Comparison of ENCODE assay signal across 19 cellular contexts in the genomic region with DNA sequence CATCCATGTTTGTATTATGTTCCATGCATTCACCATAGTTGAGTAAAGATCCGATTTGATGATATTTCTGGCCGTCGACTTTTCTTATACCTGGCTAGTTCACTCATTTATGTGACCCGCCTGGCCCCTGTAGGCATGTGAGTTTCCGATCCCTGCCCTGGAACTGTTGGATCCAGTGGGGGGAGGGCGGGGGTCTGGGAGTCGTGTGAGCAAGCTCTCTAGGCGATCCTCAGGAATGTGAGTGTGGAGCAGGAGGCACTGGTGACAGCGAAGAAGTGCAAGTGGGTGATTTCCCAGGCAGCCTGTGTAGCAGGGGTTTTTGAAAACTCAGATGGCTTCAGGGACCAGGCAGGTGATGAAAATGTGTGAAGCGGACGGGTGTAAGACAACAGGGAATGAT. TPM values are rescaled to one million over a fixed set of nuclear protein-coding genes. Genes with fewer than 3 reads are reported as not detected.
DNase-seq lines count a peak whose midpoint lies in the region; ATAC-seq and TF ChIP-seq lines count a peak whose summit lies in the region.
"Had no signal": no experiment of that assay in that cellular context is flagged by ENCODE, and none has a peak within 500 bp of the region (broad histone marks: within the 10 kb centered on the region; RNA-seq: fewer than 3 reads in every experiment).

No MANE protein-coding gene starts in this region.

- intact Hi-C loops in cardiac septum (cut with DNase I) (no loop called here), body of pancreas (cut with DNase I) (no loop called here)

- H3K9me3 ChIP-seq in cardiac muscle cell (ENCODE audit: low read depth) (no peaks in the 10 kb centered on the region), mesodermal cell (ENCODE audit: control insufficient read depth, low read length) (no peaks in the 10 kb centered on the region), osteoblast (ENCODE audit: low read depth, low read length) (no peaks in the 10 kb centered on the region), body of pancreas (no peaks in the 10 kb centered on the region)

- no peaks in the 10 kb centered on the region for H4K20me1 ChIP-seq in osteoblast (ENCODE audit: insufficient read depth, low read length)

- H3K27me3 ChIP-seq in cardiac muscle cell: no peaks in the 10 kb centered on the region
- H3K27me3 ChIP-seq in osteoblast (ENCODE audit: insufficient read depth, low read length): no peaks in the 10 kb centered on the region
- H3K27me3 ChIP-seq in body of pancreas: no peaks in the 10 kb centered on the region

- peaks cover 6% of the 10 kb centered on the region for H3K36me3 ChIP-seq in cardiac muscle cell
- H3K36me3 ChIP-seq in mesodermal cell (ENCODE audit: control insufficient read depth, insufficient read depth, low read length): peaks cover 78% of the 10 kb centered on the region
- H3K36me3 ChIP-seq in osteoblast (ENCODE audit: insufficient read depth, low read length): peaks cover 42% of the 10 kb centered on the region
- peaks cover 0 to 2% of the 10 kb centered on the region in 2 donors for H3K36me3 ChIP-seq in body of pancreas (replicated peaks in 1 of 2; ENCODE audit: insufficient read depth in 1 of 2, low read depth in 2 of 2)

- H3K27ac ChIP-seq in cardiac muscle cell (peak overlapping the region; percentile 93), mesodermal cell (ENCODE audit: low read depth, low read length, severe bottlenecking) (peak overlapping the region; percentile 11), osteoblast (ENCODE audit: low read depth, low read length) (no peak overlapping the region), body of pancreas (no peak overlapping the region)
- H3K27ac ChIP-seq: GM23248 had no signal

- WGBS in mesodermal cell (ENCODE audit: insufficient coverage in 2 of 2), 2 experiments: 93 to 94% methylated on average over 8 of the region's 11 CpGs
- 87 to 95% methylated on average over 11 of the region's 11 CpGs for WGBS in body of pancreas, 2 donors

- TF ChIP-seq CTCF in cardiac muscle cell (IDR thresholded peaks at IDR 0.05; ENCODE audit: low read depth, low read length) (no peak), osteoblast (IDR thresholded peaks at IDR 0.05; ENCODE audit: extremely low read depth, low read depth, low read length) (no peak), body of pancreas (IDR thresholded peaks at IDR 0.05) (no peak)

- H3K79me2 ChIP-seq in osteoblast (ENCODE audit: insufficient read depth, low read length): no peaks in the 10 kb centered on the region

- H3K4me2 ChIP-seq in osteoblast (ENCODE audit: insufficient read depth, low read length): no peak overlapping the region

- no peak for TF ChIP-seq POLR2A in body of pancreas (IDR thresholded peaks at IDR 0.05)

- H3K4me3 ChIP-seq in cardiac muscle cell (no peak overlapping the region), mesodermal cell (ENCODE audit: extremely low read depth, insufficient read depth, low read length, poor library complexity, severe bottlenecking) (no peak overlapping the region), osteoblast (ENCODE audit: insufficient read depth, low read length) (no peak overlapping the region), body of pancreas (no peak overlapping the region)
- H3K4me3 ChIP-seq: GM12878, GM23248, K562 had no signal

- peak in 1 of 2 donors; percentile 71 for DNase-seq in cardiac muscle cell (ENCODE audit: low read depth in 1 of 2, low spot score in 1 of 2)
- DNase-seq in cardiac septum (ENCODE audit: low spot score): no peak
- peak; percentile 30 for DNase-seq in osteoblast (ENCODE audit: insufficient read length, low spot score, missing footprints)
- no peak for DNase-seq in body of pancreas
- DNase-seq in NCI-H2029 (lab: John Stamatoyannopoulos, UW): no peak
- DNase-seq in NCI-H82 treated with DMSO at 0.1 percent for 48 hours (lab: John Stamatoyannopoulos, UW; ENCODE audit: unreplicated experiment): no peak
- DNase-seq in SK-N-DZ (ENCODE audit: low spot score): no peak
- DNase-seq: 8988T; CD4-positive, alpha-beta T cell; GF-D8; GM23248; NCI-H1105; NCI-H510A; NCI-H774; OCI-M1; Right ventricle myocardium superior had no signal

- H3K4me1 ChIP-seq in cardiac muscle cell (ENCODE audit: low read depth): peaks cover 18% of the 10 kb centered on the region
- H3K4me1 ChIP-seq in mesodermal cell (ENCODE audit: control insufficient read depth, insufficient read depth, low read length, poor library complexity, severe bottlenecking): peaks cover 5% of the 10 kb centered on the region
- no peaks in the 10 kb centered on the region for H3K4me1 ChIP-seq in osteoblast (ENCODE audit: insufficient read depth, low read length)
- no peaks in the 10 kb centered on the region for H3K4me1 ChIP-seq in body of pancreas

- no peak overlapping the region for H2AFZ ChIP-seq in osteoblast (ENCODE audit: low read length)
- H2AFZ ChIP-seq: GM23248 had no signal

- no peak for ATAC-seq in body of pancreas
- ATAC-seq: GM12878, K562 had no signal

RNA-seq across cellular contexts. Expression of gene PTOV1, which starts 10.6 kb away (rescaled TPM):
- total RNA-seq in cardiac muscle cell (290 and 380 TPM in 2 replicates), cardiac septum (95.8 TPM), osteoblast (39.4 and 43.3 TPM in 2 replicates), body of pancreas (10 to 100 TPM; 69.0 to 70.2 TPM)
- polyA plus RNA-seq in cardiac muscle cell: 445 and 583 TPM in 2 replicates
- polyA plus RNA-seq in mesodermal cell (2013, experiment 1 of 2): 311 TPM
- 245 TPM for polyA plus RNA-seq in mesodermal cell (2013, experiment 2 of 2)
- polyA plus RNA-seq in SK-N-DZ (2014; cell fraction: cytosol; rRNA removed): 131 and 164 TPM in 2 replicates
- 365 and 432 TPM in 2 replicates for polyA plus RNA-seq in SK-N-DZ (2014; cell fraction: nucleus; rRNA removed)

RNA-seq across cellular contexts. Expression of gene MED25, which starts 22.2 kb away (rescaled TPM):
- 68.7 and 83.7 TPM in 2 replicates for total RNA-seq in cardiac muscle cell
- 69.9 and 73.2 TPM in 2 replicates for polyA plus RNA-seq in cardiac muscle cell
- 33.0 TPM for total RNA-seq in cardiac septum
- 73.0 TPM for polyA plus RNA-seq in mesodermal cell (2013, experiment 1 of 2)
- polyA plus RNA-seq in mesodermal cell (2013, experiment 2 of 2): 63.7 TPM
- total RNA-seq in osteoblast: 19.5 and 20.9 TPM in 2 replicates
- total RNA-seq in body of pancreas: 10 to 100 TPM; 15.8 to 16.9 TPM
- 26.0 and 26.1 TPM in 2 replicates for polyA plus RNA-seq in SK-N-DZ (2014; cell fraction: cytosol; rRNA removed)
- 41.8 and 47.5 TPM in 2 replicates for polyA plus RNA-seq in SK-N-DZ (2014; cell fraction: nucleus; rRNA removed)

RNA-seq across cellular contexts. Expression of gene PNKP, which starts 27.1 kb away (rescaled TPM):
- 73.8 and 74.5 TPM in 2 replicates for total RNA-seq in cardiac muscle cell
- polyA plus RNA-seq in cardiac muscle cell: 69.7 and 98.4 TPM in 2 replicates
- total RNA-seq in cardiac septum: 49.5 TPM
- polyA plus RNA-seq in mesodermal cell (2013, experiment 1 of 2): 49.6 TPM
- 41.8 TPM for polyA plus RNA-seq in mesodermal cell (2013, experiment 2 of 2)
- total RNA-seq in osteoblast: 42.1 and 43.8 TPM in 2 replicates
- 100 to 1,000 TPM in 1 of 2 donors, 10 to 100 TPM in 1; 59.7 to 122 TPM for total RNA-seq in body of pancreas
- polyA plus RNA-seq in SK-N-DZ (2014; cell fraction: cytosol; rRNA removed): 7.7 and 19.2 TPM in 2 replicates
- polyA plus RNA-seq in SK-N-DZ (2014; cell fraction: nucleus; rRNA removed): 75.5 and 87.4 TPM in 2 replicates

RNA-seq across cellular contexts. Expression of gene FUZ, which starts 27.2 kb away (rescaled TPM):
- total RNA-seq in cardiac muscle cell (37.8 and 60.8 TPM in 2 replicates), cardiac septum (13.7 TPM), osteoblast (18.6 and 29.7 TPM in 2 replicates), body of pancreas (10 to 100 TPM in 1 of 2 donors, 1 to 10 TPM in 1; 8.9 to 24.1 TPM)
- 35.6 and 39.0 TPM in 2 replicates for polyA plus RNA-seq in cardiac muscle cell
- polyA plus RNA-seq in mesodermal cell (2013, experiment 1 of 2): 19.3 TPM
- 20.1 TPM for polyA plus RNA-seq in mesodermal cell (2013, experiment 2 of 2)
- 52.2 and 65.5 TPM in 2 replicates for polyA plus RNA-seq in SK-N-DZ (2014; cell fraction: cytosol; rRNA removed)
- 56.1 and 64.4 TPM in 2 replicates for polyA plus RNA-seq in SK-N-DZ (2014; cell fraction: nucleus; rRNA removed)

RNA-seq across cellular contexts. Expression of gene AKT1S1, which starts 36.8 kb away (rescaled TPM):
- total RNA-seq in cardiac muscle cell: 27.5 and 36.9 TPM in 2 replicates
- 45.4 and 66.2 TPM in 2 replicates for polyA plus RNA-seq in cardiac muscle cell
- 35.8 TPM for total RNA-seq in cardiac septum
- polyA plus RNA-seq in mesodermal cell (2013, experiment 1 of 2): 49.5 TPM
- 40.1 TPM for polyA plus RNA-seq in mesodermal cell (2013, experiment 2 of 2)
- 13.3 and 13.4 TPM in 2 replicates for total RNA-seq in osteoblast
- 10 to 100 TPM in 1 of 2 donors, 1 to 10 TPM in 1; 7.5 to 20.1 TPM for total RNA-seq in body of pancreas
- polyA plus RNA-seq in SK-N-DZ (2014; cell fraction: cytosol; rRNA removed): 4.9 TPM in 2 replicates
- polyA plus RNA-seq in SK-N-DZ (2014; cell fraction: nucleus; rRNA removed): 8.1 and 13.5 TPM in 2 replicates

Comparison
In these comparisons a context has a peak if more than half of its experiments do, and no peak if none do; other contexts are left out.
1. H3K27ac ChIP-seq: peak in cardiac muscle cell (single experiment) and mesodermal cell (single experiment); none in osteoblast (single experiment) and body of pancreas (0 of 4).